26 cellular contexts compared by ENCODE assay signal in genomic region chr4:167105857-167106256, GRCh38.
"Had no signal": no experiment of that assay in that cellular context is flagged by ENCODE, and none has a peak within 500 bp of the region (broad histone marks: within the 10 kb centered on the region; RNA-seq: fewer than 3 reads in every experiment).

No MANE protein-coding gene starts in this region.

- FAIRE-seq: urothelium cell line had no signal

- DNase-seq: nephron progenitor cell; nucleus accumbens; pancreas; retina; right lobe of liver; sigmoid colon; small intestine; stimulated activated CD4-positive, alpha-beta T cell treated with anti-CD3 and anti-CD28 coated beads, Interleukin-15, amount 100 ng/mL, for 24 hours; stimulated activated CD4-positive, alpha-beta T cell treated with anti-CD3 and anti-CD28 coated beads, Interleukin-2, amount 100 ng/mL, for 24 hours; stimulated activated CD4-positive, alpha-beta T cell treated with anti-CD3 and anti-CD28 coated beads, Interleukin-2, amount 100 ng/mL, for 48 hours; stimulated activated CD4-positive, alpha-beta T cell treated with anti-CD3 and anti-CD28 coated beads, Interleukin-4, amount 100 ng/mL, for 24 hours; stimulated activated naive B cell treated with anti-CD40 and anti-IgM and Interleukin-4, amounts not matched to agents 10 μg/mL and 1 μg/mL and 100 μg/mL, for 72 hours; stimulated activated naive CD4-positive, alpha-beta T cell treated with Interleukin-2 at 50 U/mL for 16 hours; stomach; thyroid gland; trophoblast cell; upper lobe of left lung had no signal

- H3K27ac ChIP-seq: neutrophil, pancreas, prostate gland, right atrium auricular region, right lobe of liver, sigmoid colon, stomach, thoracic aorta, thyroid gland, tibial nerve, upper lobe of left lung, vagina had no signal

- H3K9me3 ChIP-seq: pancreas, prostate gland, right atrium auricular region, right lobe of liver, sigmoid colon, stomach, thoracic aorta, thyroid gland, tibial nerve, upper lobe of left lung, vagina had no signal

- ATAC-seq: natural killer cell treated with Interleukin-12 subunit alpha and Interleukin-12 subunit beta and Interleukin-15 and Interleukin-18, amount 100 ng/mL, for 72 hours; pancreas; right lobe of liver; stimulated activated effector memory CD8-positive, alpha-beta T cell treated with anti-CD3 and anti-CD28 coated beads, Interleukin-12 subunit alpha, Interleukin-12 subunit beta, amount 100 ng/mL, for 72 hours; stimulated activated naive B cell treated with anti-CD40 and anti-IgM and Interleukin-4, amounts not matched to agents 10 μg/mL and 1 μg/mL and 100 μg/mL, for 72 hours had no signal

- H3K27me3 ChIP-seq: neutrophil, pancreas, right atrium auricular region, right lobe of liver, sigmoid colon, stomach, thyroid gland, tibial nerve, upper lobe of left lung, vagina had no signal

- H3K4me1 ChIP-seq: pancreas, prostate gland, right atrium auricular region, right lobe of liver, sigmoid colon, stomach, thyroid gland, tibial nerve, upper lobe of left lung, vagina had no signal

- H3K36me3 ChIP-seq: neutrophil, pancreas, prostate gland, right atrium auricular region, right lobe of liver, sigmoid colon, stomach, thoracic aorta, thyroid gland, tibial nerve, upper lobe of left lung, vagina had no signal

- H3K4me3 ChIP-seq: pancreas, prostate gland, right atrium auricular region, right lobe of liver, sigmoid colon, stomach, thoracic aorta, thyroid gland, tibial nerve, upper lobe of left lung, vagina had no signal
